9 cellular contexts compared by ENCODE assay signal in genomic region chr10:119541046-119541445, GRCh38. TPM values are rescaled to one million over a fixed set of nuclear protein-coding genes. Genes with fewer than 3 reads are reported as not detected.
DNase-seq lines count a peak whose midpoint lies in the region; ATAC-seq and TF ChIP-seq lines count a peak whose summit lies in the region.
"Had no signal": no experiment of that assay in that cellular context is flagged by ENCODE, and none has a peak within 500 bp of the region (broad histone marks: within the 10 kb centered on the region; RNA-seq: fewer than 3 reads in every experiment).

No MANE protein-coding gene starts in this region.

- H3K27ac ChIP-seq in gastroesophageal sphincter (peak overlapping the region in 3 of 4 donors; percentile 37 to 86 (median 83)), thymus (ENCODE audit: low read depth) (peak overlapping the region; percentile 1), thyroid gland (no peak overlapping the region)
- H3K27ac ChIP-seq: foreskin keratinocyte had no signal

- H3K4me1 ChIP-seq in gastroesophageal sphincter (peaks cover 0 to 86% (median 27%) of the 10 kb centered on the region in 3 donors), thymus (ENCODE audit: control insufficient read depth, insufficient read depth, low read length) (peaks cover 37% of the 10 kb centered on the region), thyroid gland (peaks cover 20 to 39% of the 10 kb centered on the region in 2 donors)

- TF ChIP-seq POLR2A in gastroesophageal sphincter (IDR thresholded peaks at IDR 0.05) (no peak), thyroid gland (IDR thresholded peaks at IDR 0.05) (no peak)

- DNase-seq in activated effector memory CD4-positive, alpha-beta T cell treated with anti-CD3 and anti-CD28 coated beads, Interleukin-2, amount 50 U/mL, for 16 hours: peak; percentile 64
- DNase-seq in activated effector memory CD4-positive, alpha-beta T cell treated with Interleukin-2 at 50 U/mL for 16 hours: no peak
- DNase-seq in activated T-cell treated with anti-CD3 and anti-CD28 coated beads, Interleukin-2, amount 50 U/mL, for 1 hour: peak; percentile 29
- no peak for DNase-seq in thyroid gland
- no peak for DNase-seq in cerebellar cortex (ENCODE audit: low spot score)
- DNase-seq: foreskin keratinocyte had no signal

- H3K4me3 ChIP-seq in gastroesophageal sphincter (peak overlapping the region in 1 of 2 donors; percentile 82), thymus (ENCODE audit: low read length) (peak overlapping the region; percentile 98), thyroid gland (replicated peaks in 1 of 3) (no peak overlapping the region)

- no peak for TF ChIP-seq EP300 in gastroesophageal sphincter (IDR thresholded peaks at IDR 0.05)

- H3K9me3 ChIP-seq in gastroesophageal sphincter (no peaks in the 10 kb centered on the region), thymus (ENCODE audit: control insufficient read depth) (no peaks in the 10 kb centered on the region), thyroid gland (no peaks in the 10 kb centered on the region)

- intact Hi-C loops in thyroid gland (cut with DNase I): loop anchor here (10.0 kb wide), 1 partner anchor 54 kb away; the partner anchor contains the start of gene TIAL1

- TF ChIP-seq CTCF in gastroesophageal sphincter (IDR thresholded peaks at IDR 0.05) (no peak), thyroid gland (IDR thresholded peaks at IDR 0.05) (no peak)

- ATAC-seq in gastroesophageal sphincter (no peak), HG03045 (IDR thresholded peaks at IDR 0.05; ENCODE audit: unreplicated experiment) (no peak)
- ATAC-seq: foreskin keratinocyte had no signal

- H3K36me3 ChIP-seq in gastroesophageal sphincter (no peaks in the 10 kb centered on the region), thymus (ENCODE audit: control insufficient read depth, insufficient read depth) (peaks cover 10% of the 10 kb centered on the region), thyroid gland (no peaks in the 10 kb centered on the region)

- WGBS in gastroesophageal sphincter (ENCODE audit: low coverage in 1 of 2), 2 donors: 25 to 49% methylated on average over 3 to 5 of the region's 6 CpGs
- 72% methylated on average over 6 of the region's 6 CpGs for WGBS in thymus
- 66 to 82% methylated on average over 6 of the region's 6 CpGs for WGBS in thyroid gland, 2 donors

- no peaks in the 10 kb centered on the region for H3K27me3 ChIP-seq in gastroesophageal sphincter
- no peaks in the 10 kb centered on the region for H3K27me3 ChIP-seq in thymus (ENCODE audit: control insufficient read depth, insufficient read depth)
- H3K27me3 ChIP-seq in thyroid gland: no peaks in the 10 kb centered on the region
- H3K27me3 ChIP-seq: foreskin keratinocyte had no signal

RNA-seq across cellular contexts. Expression of gene RGS10, which starts 1.5 kb away (rescaled TPM):
- total RNA-seq in gastroesophageal sphincter: 10 to 100 TPM; 18.1 to 48.5 (median 33.4) TPM
- 304 TPM for polyA plus RNA-seq in thymus
- 10 to 100 TPM; 21.4 to 97.6 (median 35.5) TPM for total RNA-seq in thyroid gland

RNA-seq across cellular contexts. Expression of gene TIAL1, which starts 55.7 kb away (rescaled TPM):
- total RNA-seq in gastroesophageal sphincter: 100 to 1,000 TPM in 1 of 4 donors, 10 to 100 TPM in 3; 53.6 to 117 (median 57.9) TPM
- 128 TPM for polyA plus RNA-seq in thymus
- total RNA-seq in thyroid gland: 100 to 1,000 TPM in 1 of 4 donors, 10 to 100 TPM in 3; 89.3 to 119 (median 95.5) TPM

Comparison
In these comparisons a context has a peak if more than half of its experiments do, and no peak if none do; other contexts are left out.
1. DNase-seq: peak in activated effector memory CD4-positive, alpha-beta T cell treated with anti-CD3 and anti-CD28 coated beads, Interleukin-2, amount 50 U/mL, for 16 hours (single experiment) and activated T-cell treated with anti-CD3 and anti-CD28 coated beads, Interleukin-2, amount 50 U/mL, for 1 hour (single experiment); none in activated effector memory CD4-positive, alpha-beta T cell treated with Interleukin-2 at 50 U/mL for 16 hours (single experiment), thyroid gland (0 of 2) and cerebellar cortex (single experiment).
2. H3K27ac ChIP-seq: peak in gastroesophageal sphincter (3 of 4) and thymus (single experiment); none in thyroid gland (0 of 3).